In the genomic region with DNA sequence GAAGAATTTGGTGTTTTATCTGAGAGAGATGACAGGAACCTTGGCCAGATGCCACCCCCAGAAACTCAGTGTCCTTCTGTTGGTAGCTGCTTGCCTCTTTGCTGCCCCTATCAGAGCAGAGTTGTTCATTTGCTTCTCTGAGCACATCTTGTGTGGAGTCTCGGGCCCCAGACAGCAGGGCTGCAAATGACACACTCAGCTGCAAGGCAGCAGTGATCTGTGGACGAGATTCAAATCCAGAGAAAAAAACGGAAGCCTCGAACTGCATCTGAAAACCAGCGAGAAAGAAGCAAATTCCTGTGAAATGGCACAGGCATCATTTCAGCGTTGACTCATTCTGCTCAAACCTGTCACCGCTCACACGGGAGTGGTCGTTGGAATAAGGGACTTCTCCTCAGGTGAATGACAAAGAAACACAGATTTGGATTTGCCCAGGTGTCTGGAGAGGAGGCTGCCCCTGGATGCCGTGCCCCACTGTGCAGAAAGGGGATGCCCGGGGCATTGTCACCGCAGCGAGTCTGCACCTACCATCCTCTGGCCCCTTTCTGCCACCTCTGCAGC, we compare ENCODE assay signal across 8 cellular contexts.
DNase-seq lines count a peak whose midpoint lies in the region; ATAC-seq and TF ChIP-seq lines count a peak whose summit lies in the region.

No MANE protein-coding gene starts in this region.

- WGBS in upper lobe of left lung, 2 donors: 44 to 67% methylated on average over 13 of the region's 13 CpGs

- peak overlapping the region; percentile 74 for H3K4me3 Mint-ChIP-seq in activated T-helper 1 cell treated with anti-CD3 and anti-CD28 coated beads, Interleukin-12 subunit alpha, Interleukin-12 subunit beta, Interleukin-2, Interleukin-4 antibody, amounts not matched to agents 30 ng/mL and 10 ng/mL and 1 ng/mL, durations not matched to agents 14 hours and 24 hours and 36 hours
- peak overlapping the region; percentile 68 to 87 (median 78) for H3K4me3 Mint-ChIP-seq in naive thymus-derived CD8-positive, alpha-beta T cell

- ATAC-seq in GM21423 (IDR thresholded peaks at IDR 0.05; ENCODE audit: unreplicated experiment): peak; percentile 25
- peak; percentile 53 to 68 for ATAC-seq in naive thymus-derived CD8-positive, alpha-beta T cell
- ATAC-seq in upper lobe of left lung (ENCODE audit: low FRiP score in 2 of 2): peak in 1 of 2 donors; percentile 18
- ATAC-seq in GM21360 (IDR thresholded peaks at IDR 0.05; ENCODE audit: unreplicated experiment): no peak

- peaks cover 18 to 25% (median 23%) of the 10 kb centered on the region in 4 donors for H3K4me1 ChIP-seq in upper lobe of left lung

- H3K9me3 Mint-ChIP-seq in activated T-helper 1 cell treated with anti-CD3 and anti-CD28 coated beads, Interleukin-12 subunit alpha, Interleukin-12 subunit beta, Interleukin-2, Interleukin-4 antibody, amounts not matched to agents 30 ng/mL and 10 ng/mL and 1 ng/mL, durations not matched to agents 14 hours and 24 hours and 36 hours: peaks cover 7% of the 10 kb centered on the region
- H3K9me3 Mint-ChIP-seq in naive thymus-derived CD8-positive, alpha-beta T cell: peaks cover 0 to 4% (median 0%) of the 10 kb centered on the region in 9 donors

- peak; percentile 56 for DNase-seq in AG10803 (ENCODE audit: low read depth)
- peak; percentile 67 for DNase-seq in M059J (ENCODE audit: low read depth)
- peak; percentile 20 for DNase-seq in activated T-helper 1 cell treated with anti-CD3 and anti-CD28 coated beads, Interleukin-12 subunit alpha, Interleukin-12 subunit beta, Interleukin-2, Interleukin-4 antibody, amounts not matched to agents 30 ng/mL and 10 ng/mL and 1 ng/mL, durations not matched to agents 14 hours and 24 hours and 36 hours (ENCODE audit: low spot score)
- DNase-seq in naive thymus-derived CD8-positive, alpha-beta T cell: peak in 7 of 10 donors; percentile 33 to 69 (median 54)
- DNase-seq in upper lobe of left lung: no peak
- DNase-seq in NCI-H774 (lab: John Stamatoyannopoulos, UW): no peak

- H3K4me1 Mint-ChIP-seq in activated T-helper 1 cell treated with anti-CD3 and anti-CD28 coated beads, Interleukin-12 subunit alpha, Interleukin-12 subunit beta, Interleukin-2, Interleukin-4 antibody, amounts not matched to agents 30 ng/mL and 10 ng/mL and 1 ng/mL, durations not matched to agents 14 hours and 24 hours and 36 hours (ENCODE audit: low read depth): peaks cover 50% of the 10 kb centered on the region
- H3K4me1 Mint-ChIP-seq in naive thymus-derived CD8-positive, alpha-beta T cell: peaks cover 41 to 80% (median 66%) of the 10 kb centered on the region in 4 donors

- peaks cover 10% of the 10 kb centered on the region for H3K36me3 Mint-ChIP-seq in activated T-helper 1 cell treated with anti-CD3 and anti-CD28 coated beads, Interleukin-12 subunit alpha, Interleukin-12 subunit beta, Interleukin-2, Interleukin-4 antibody, amounts not matched to agents 30 ng/mL and 10 ng/mL and 1 ng/mL, durations not matched to agents 14 hours and 24 hours and 36 hours (ENCODE audit: low read depth)
- H3K36me3 Mint-ChIP-seq in naive thymus-derived CD8-positive, alpha-beta T cell: no peaks in the 10 kb centered on the region

- TF ChIP-seq POLR2A in upper lobe of left lung (IDR thresholded peaks at IDR 0.05): no peak

- H3K27ac ChIP-seq in upper lobe of left lung: peak overlapping the region; percentile 48 to 75 (median 58)

- no peak for TF ChIP-seq EP300 in upper lobe of left lung (IDR thresholded peaks at IDR 0.05)

- no peaks in the 10 kb centered on the region for H3K27me3 ChIP-seq in upper lobe of left lung

- peak overlapping the region; percentile 10 for H3K4me3 ChIP-seq in AG10803 (ENCODE audit: low read length)
- peak overlapping the region in 1 of 4 donors; percentile 11 for H3K4me3 ChIP-seq in upper lobe of left lung

- intact Hi-C loops in activated T-helper 1 cell treated with anti-CD3 and anti-CD28 coated beads, Interleukin-12 subunit alpha, Interleukin-12 subunit beta, Interleukin-2, Interleukin-4 antibody, amounts not matched to agents 30 ng/mL and 10 ng/mL and 1 ng/mL, durations not matched to agents 14 hours and 24 hours and 36 hours (cut with micrococcal nuclease): loop anchor here (1.0 kb wide), 1 partner anchor 36 kb away; no protein-coding TSS in a partner anchor

- POLR2A ChIA-PET in naive thymus-derived CD8-positive, alpha-beta T cell (lab: Charles Lee): interaction anchor here (0.6 to 4.1 kb wide), 27 partner anchors 10 to 458 kb away, joined by 3 to 63 read pairs (median 4); partner anchors contain the start of genes ANKRD16, FBH1 and PFKFB3

- H3K9me3 ChIP-seq in upper lobe of left lung: no peaks in the 10 kb centered on the region

- no peaks in the 10 kb centered on the region for H3K36me3 ChIP-seq in upper lobe of left lung

- H3K27me3 Mint-ChIP-seq in activated T-helper 1 cell treated with anti-CD3 and anti-CD28 coated beads, Interleukin-12 subunit alpha, Interleukin-12 subunit beta, Interleukin-2, Interleukin-4 antibody, amounts not matched to agents 30 ng/mL and 10 ng/mL and 1 ng/mL, durations not matched to agents 14 hours and 24 hours and 36 hours (ENCODE audit: insufficient read depth): no peaks in the 10 kb centered on the region
- H3K27me3 Mint-ChIP-seq in naive thymus-derived CD8-positive, alpha-beta T cell: no peaks in the 10 kb centered on the region

- no peak for TF ChIP-seq CTCF in AG10803 (conservative IDR thresholded peaks at IDR 0.05; ENCODE audit: low read length)
- TF ChIP-seq CTCF in upper lobe of left lung (IDR thresholded peaks at IDR 0.05): no peak

- peak overlapping the region; percentile 96 for H3K27ac Mint-ChIP-seq in activated T-helper 1 cell treated with anti-CD3 and anti-CD28 coated beads, Interleukin-12 subunit alpha, Interleukin-12 subunit beta, Interleukin-2, Interleukin-4 antibody, amounts not matched to agents 30 ng/mL and 10 ng/mL and 1 ng/mL, durations not matched to agents 14 hours and 24 hours and 36 hours
- H3K27ac Mint-ChIP-seq in naive thymus-derived CD8-positive, alpha-beta T cell: peak overlapping the region; percentile 79 to 99 (median 95)

Comparison
In these comparisons a context has a peak if more than half of its experiments do, and no peak if none do; other contexts are left out.
1. DNase-seq: peak in AG10803 (single experiment), M059J (single experiment), activated T-helper 1 cell treated with anti-CD3 and anti-CD28 coated beads, Interleukin-12 subunit alpha, Interleukin-12 subunit beta, Interleukin-2, Interleukin-4 antibody, amounts not matched to agents 30 ng/mL and 10 ng/mL and 1 ng/mL, durations not matched to agents 14 hours and 24 hours and 36 hours (single experiment) and naive thymus-derived CD8-positive, alpha-beta T cell (7 of 10); none in upper lobe of left lung (0 of 2) and NCI-H774 (single experiment).